ENCODE assay signal across 13 cellular contexts in genomic region chr12:79055926-79056674, GRCh38.
A peak's percentile ranks its signal among the peaks of the same experiment; 100 is the strongest.
DNase-seq lines count a peak whose midpoint lies in the region; ATAC-seq and TF ChIP-seq lines count a peak whose summit lies in the region.
"Had no signal": no experiment of that assay in that cellular context is flagged by ENCODE, and none has a peak within 500 bp of the region (broad histone marks: within the 10 kb centered on the region; RNA-seq: fewer than 3 reads in every experiment).

No MANE protein-coding gene starts in this region.

- in situ Hi-C loops in G401 (cut with HindIII; ENCODE audit: low sequenced_read_pairs) = no loop called here

- no peaks in the 10 kb centered on the region; the same call in 1 of the 2 replicates for H3K27me3 Mint-ChIP-seq in HFFc6 (ENCODE audit: insufficient read depth)
- H3K27me3 Mint-ChIP-seq in naive thymus-derived CD8-positive, alpha-beta T cell = no peaks in the 10 kb centered on the region
- H3K27me3 Mint-ChIP-seq: IgD-negative memory B cell had no signal

- intact Hi-C loops in left lung (cut with DNase I) = no loop called here

- peaks cover 11% of the 10 kb centered on the region for H3K4me1 ChIP-seq in RWPE2 (ENCODE audit: insufficient read depth, poor library complexity, severe bottlenecking)
- no peaks in the 10 kb centered on the region for H3K4me1 ChIP-seq in left lung

- POLR2A ChIA-PET in naive thymus-derived CD8-positive, alpha-beta T cell (lab: Charles Lee) = no interaction called here

- H3K4me3 ChIP-seq in RWPE2 (ENCODE audit: severe bottlenecking) = no peak overlapping the region
- no peak overlapping the region for H3K4me3 ChIP-seq in left lung
- H3K4me3 ChIP-seq: skin epidermis had no signal

- peaks cover 9% of the 10 kb centered on the region; the same call in 1 of the 2 replicates for H3K36me3 Mint-ChIP-seq in HFFc6 (ENCODE audit: low read depth)
- no peaks in the 10 kb centered on the region for H3K36me3 Mint-ChIP-seq in naive thymus-derived CD8-positive, alpha-beta T cell
- H3K36me3 Mint-ChIP-seq: IgD-negative memory B cell had no signal

- DNase-seq in EH (ENCODE audit: low read depth) = peak; percentile 39
- DNase-seq in HFFc6 = peak; percentile 66
- no peak for DNase-seq in RWPE2 (ENCODE audit: low spot score)
- DNase-seq in iris pigment epithelial cell (ENCODE audit: low read depth) = peak; percentile 80
- no peak for DNase-seq in G401 (ENCODE audit: low spot score)
- no peak for DNase-seq in naive thymus-derived CD8-positive, alpha-beta T cell
- DNase-seq in left lung = no peak
- DNase-seq: activated CD4-positive, alpha-beta T cell treated with anti-CD3 and anti-CD28 coated beads for 4 hours; activated naive CD4-positive, alpha-beta T cell treated with anti-CD3 and anti-CD28 coated beads for 36 hours; effector CD8-positive, alpha-beta T cell had no signal

- H3K4me1 Mint-ChIP-seq in HFFc6 (ENCODE audit: low read depth) = peaks cover 52% of the 10 kb centered on the region
- no peaks in the 10 kb centered on the region for H3K4me1 Mint-ChIP-seq in naive thymus-derived CD8-positive, alpha-beta T cell

- H3K27ac ChIP-seq in RWPE2 (ENCODE audit: poor library complexity, severe bottlenecking) (no peak overlapping the region), left lung (no peak overlapping the region)
- H3K27ac ChIP-seq: skin epidermis had no signal

- H3K36me3 ChIP-seq in RWPE2 (ENCODE audit: low read depth) (no peaks in the 10 kb centered on the region), left lung (no peaks in the 10 kb centered on the region)

- no peaks in the 10 kb centered on the region for H3K9me3 Mint-ChIP-seq in HFFc6
- peaks cover 0 to 3% (median 0%) of the 10 kb centered on the region in 9 donors for H3K9me3 Mint-ChIP-seq in naive thymus-derived CD8-positive, alpha-beta T cell

- no peaks in the 10 kb centered on the region for H3K9me3 ChIP-seq in RWPE2 (ENCODE audit: severe bottlenecking)
- no peaks in the 10 kb centered on the region for H3K9me3 ChIP-seq in left lung

- H3K4me3 Mint-ChIP-seq in HFFc6 = peak overlapping the region; percentile 58
- no peak overlapping the region for H3K4me3 Mint-ChIP-seq in naive thymus-derived CD8-positive, alpha-beta T cell
- H3K4me3 Mint-ChIP-seq: activated naive CD4-positive, alpha-beta T cell treated with anti-CD3 and anti-CD28 coated beads for 36 hours; IgD-negative memory B cell had no signal

- peak; percentile 92 for ATAC-seq in RWPE2 (ENCODE audit: low read depth)
- no peak for ATAC-seq in HG02759 (IDR thresholded peaks at IDR 0.05; ENCODE audit: unreplicated experiment)
- ATAC-seq in naive thymus-derived CD8-positive, alpha-beta T cell = no peak
- no peak for ATAC-seq in left lung

- TF ChIP-seq CTCF in HFFc6 (IDR thresholded peaks at IDR 0.05) = no peak
- no peak for TF ChIP-seq CTCF in RWPE2 (IDR thresholded peaks at IDR 0.05; ENCODE audit: poor library complexity, severe bottlenecking)
- no peak for TF ChIP-seq CTCF in left lung (IDR thresholded peaks at IDR 0.05)

- H3K27me3 ChIP-seq in RWPE2 (ENCODE audit: insufficient read depth, poor library complexity, severe bottlenecking) (no peaks in the 10 kb centered on the region), left lung (no peaks in the 10 kb centered on the region)

- H3K27ac Mint-ChIP-seq in HFFc6 = peak overlapping the region; percentile 76
- H3K27ac Mint-ChIP-seq in naive thymus-derived CD8-positive, alpha-beta T cell = no peak overlapping the region
- H3K27ac Mint-ChIP-seq: activated naive CD4-positive, alpha-beta T cell treated with anti-CD3 and anti-CD28 coated beads for 36 hours; IgD-negative memory B cell had no signal

Comparison
In these comparisons a context has a peak if more than half of its experiments do, and no peak if none do; other contexts are left out.
1. DNase-seq: peak in EH (single experiment), HFFc6 (single experiment) and iris pigment epithelial cell (single experiment); none in RWPE2 (single experiment), G401 (single experiment), naive thymus-derived CD8-positive, alpha-beta T cell (0 of 10) and left lung (0 of 2).